ENCODE assay signal across 8 cellular contexts in genomic region chr6:30913721-30914075, GRCh38. TPM values are rescaled to one million over a fixed set of nuclear protein-coding genes. Genes with fewer than 3 reads are reported as not detected.
A peak's percentile ranks its signal among the peaks of the same experiment; 100 is the strongest.
DNase-seq lines count a peak whose midpoint lies in the region; ATAC-seq and TF ChIP-seq lines count a peak whose summit lies in the region.

No MANE protein-coding gene starts in this region.

- H3K27me3 Mint-ChIP-seq in activated CD8-positive, alpha-beta T cell treated with anti-CD3 and anti-CD28 coated beads for 36 hours: no peaks in the 10 kb centered on the region
- H3K27me3 Mint-ChIP-seq in stimulated activated naive B cell treated with anti-CD40 and anti-IgM and Interleukin-4, amounts not matched to agents 10 μg/mL and 1 μg/mL and 100 μg/mL, for 72 hours: no peaks in the 10 kb centered on the region

- peaks cover 34% of the 10 kb centered on the region for H3K4me1 Mint-ChIP-seq in activated CD8-positive, alpha-beta T cell treated with anti-CD3 and anti-CD28 coated beads for 36 hours (ENCODE audit: low read depth)
- H3K4me1 Mint-ChIP-seq in stimulated activated naive B cell treated with anti-CD40 and anti-IgM and Interleukin-4, amounts not matched to agents 10 μg/mL and 1 μg/mL and 100 μg/mL, for 72 hours: peaks cover 33 to 73% of the 10 kb centered on the region in 2 donors

- H3K36me3 Mint-ChIP-seq in activated CD8-positive, alpha-beta T cell treated with anti-CD3 and anti-CD28 coated beads for 36 hours (ENCODE audit: low read depth): peaks cover 48% of the 10 kb centered on the region
- peaks cover 48 to 55% of the 10 kb centered on the region in 2 donors for H3K36me3 Mint-ChIP-seq in stimulated activated naive B cell treated with anti-CD40 and anti-IgM and Interleukin-4, amounts not matched to agents 10 μg/mL and 1 μg/mL and 100 μg/mL, for 72 hours

- TF ChIP-seq CTCF in HFF-Myc (IDR thresholded peaks at IDR 0.05; ENCODE audit: low read depth, low read length, missing control alignments): no peak
- no peak for TF ChIP-seq CTCF in activated CD8-positive, alpha-beta T cell treated with anti-CD3 and anti-CD28 coated beads for 36 hours (IDR thresholded peaks at IDR 0.05)

- no peaks in the 10 kb centered on the region for H3K9me3 Mint-ChIP-seq in activated CD8-positive, alpha-beta T cell treated with anti-CD3 and anti-CD28 coated beads for 36 hours
- no peaks in the 10 kb centered on the region for H3K9me3 Mint-ChIP-seq in stimulated activated naive B cell treated with anti-CD40 and anti-IgM and Interleukin-4, amounts not matched to agents 10 μg/mL and 1 μg/mL and 100 μg/mL, for 72 hours

- CTCF ChIA-PET in activated CD8-positive, alpha-beta T cell treated with anti-CD3 and anti-CD28 coated beads for 36 hours (lab: Charles Lee): interaction anchor here (0.8 to 9.2 kb wide), 28 partner anchors 8 to 432 kb away, joined by 3 to 116 read pairs (median 4); no protein-coding TSS in a partner anchor

- peak overlapping the region; percentile 53 for H3K27ac Mint-ChIP-seq in activated CD8-positive, alpha-beta T cell treated with anti-CD3 and anti-CD28 coated beads for 36 hours
- peak overlapping the region; percentile 93 for H3K27ac Mint-ChIP-seq in stimulated activated naive B cell treated with anti-CD40 and anti-IgM and Interleukin-4, amounts not matched to agents 10 μg/mL and 1 μg/mL and 100 μg/mL, for 72 hours

- no peak for ATAC-seq in activated CD8-positive, alpha-beta T cell treated with anti-CD3 and anti-CD28 coated beads for 36 hours
- no peak for ATAC-seq in stimulated activated naive B cell treated with anti-CD40 and anti-IgM and Interleukin-4, amounts not matched to agents 10 μg/mL and 1 μg/mL and 100 μg/mL, for 72 hours (replicated peaks)
- ATAC-seq in GM19328 (IDR thresholded peaks at IDR 0.05; ENCODE audit: unreplicated experiment): no peak

- DNase-seq in HFF-Myc (ENCODE audit: extremely low read depth, low read depth) (no peak), mesenteric fat pad (ENCODE audit: low spot score) (no peak), NCI-H1694 treated with DMSO at 0.1 percent for 48 hours (lab: John Stamatoyannopoulos, UW) (no peak), NCI-H748 (lab: John Stamatoyannopoulos, UW; ENCODE audit: unreplicated experiment) (no peak)
- no peak for DNase-seq in activated CD8-positive, alpha-beta T cell treated with anti-CD3 and anti-CD28 coated beads for 36 hours
- DNase-seq in stimulated activated naive B cell treated with anti-CD40 and anti-IgM and Interleukin-4, amounts not matched to agents 10 μg/mL and 1 μg/mL and 100 μg/mL, for 72 hours: no peak

- intact Hi-C loops in activated CD8-positive, alpha-beta T cell treated with anti-CD3 and anti-CD28 coated beads for 36 hours (cut with micrococcal nuclease): no loop called here

- H3K4me3 Mint-ChIP-seq in activated CD8-positive, alpha-beta T cell treated with anti-CD3 and anti-CD28 coated beads for 36 hours: peak overlapping the region; percentile 80
- peak overlapping the region; percentile 90 to 98 for H3K4me3 Mint-ChIP-seq in stimulated activated naive B cell treated with anti-CD40 and anti-IgM and Interleukin-4, amounts not matched to agents 10 μg/mL and 1 μg/mL and 100 μg/mL, for 72 hours

- POLR2A ChIA-PET in activated CD8-positive, alpha-beta T cell treated with anti-CD3 and anti-CD28 coated beads for 36 hours (lab: Charles Lee): interaction anchor here (0.7 to 2.8 kb wide), 10 partner anchors 9 to 343 kb away, joined by 3 to 12 read pairs (median 5); partner anchors contain the start of gene DDR1

- H3K4me3 ChIP-seq in HFF-Myc (replicated peaks; ENCODE audit: low read depth, low read length) (peak overlapping the region; percentile 61), iPS-11a (ENCODE audit: low read depth, low read length) (peak overlapping the region; percentile 44)

RNA-seq across cellular contexts. Expression of gene VARS2, which starts 0.3 kb away (rescaled TPM):
- 10 to 100 TPM; 83.0 to 84.0 TPM for total RNA-seq in activated CD8-positive, alpha-beta T cell treated with anti-CD3 and anti-CD28 coated beads for 36 hours
- 23.5 TPM for total RNA-seq in mesenteric fat pad

RNA-seq across cellular contexts. Expression of gene GTF2H4, which starts 5.7 kb away (rescaled TPM):
- total RNA-seq in activated CD8-positive, alpha-beta T cell treated with anti-CD3 and anti-CD28 coated beads for 36 hours: 10 to 100 TPM; 37.1 to 41.9 TPM
- total RNA-seq in mesenteric fat pad: 44.4 TPM

RNA-seq across cellular contexts. Expression of gene SFTA2, which starts 18.3 kb away (rescaled TPM):
- total RNA-seq in activated CD8-positive, alpha-beta T cell treated with anti-CD3 and anti-CD28 coated beads for 36 hours: not detected
- total RNA-seq in mesenteric fat pad: not detected

RNA-seq across cellular contexts. Expression of gene MUCL3, which starts 27.1 kb away (rescaled TPM):
- not detected for total RNA-seq in activated CD8-positive, alpha-beta T cell treated with anti-CD3 and anti-CD28 coated beads for 36 hours
- total RNA-seq in mesenteric fat pad: not detected

RNA-seq across cellular contexts. Expression of gene DDR1, which starts 29.4 kb away (rescaled TPM):
- 10 to 100 TPM; 14.4 to 14.5 TPM for total RNA-seq in activated CD8-positive, alpha-beta T cell treated with anti-CD3 and anti-CD28 coated beads for 36 hours
- 82.1 TPM for total RNA-seq in mesenteric fat pad
